In genomic region chr2:54589340-54590215, GRCh38 we compare ENCODE assay signal across 8 cellular contexts.
DNase-seq lines count a peak whose midpoint lies in the region; ATAC-seq and TF ChIP-seq lines count a peak whose summit lies in the region.

No MANE protein-coding gene starts in this region.

- WGBS in GM23248 (ENCODE audit: low coverage in 1 of 2, low lambda C conversion rate in 2 of 2, missing lambda C conversion rate in 2 of 2), 2 experiments: 94 to 97% methylated on average over 7 of the region's 7 CpGs
- WGBS in ovary, 3 donors: 46 to 57% (median 54%) methylated on average over 7 of the region's 7 CpGs

- H3K4me3 Mint-ChIP-seq in natural killer cell treated with Interleukin-12 subunit alpha and Interleukin-12 subunit beta and Interleukin-15 and Interleukin-18, amount 100 ng/mL, for 72 hours: peak overlapping the region; percentile 19

- no peak overlapping the region for H3K4me3 ChIP-seq in GM23248
- H3K4me3 ChIP-seq in ovary: no peak overlapping the region

- peak overlapping the region; percentile 98 for H3K27ac ChIP-seq in KOPT-K1 (ENCODE audit: low read depth, low read length, poor library complexity, severe bottlenecking)
- no peak overlapping the region for H3K27ac ChIP-seq in GM23248
- no peak overlapping the region for H3K27ac ChIP-seq in ovary

- H3K36me3 Mint-ChIP-seq in natural killer cell treated with Interleukin-12 subunit alpha and Interleukin-12 subunit beta and Interleukin-15 and Interleukin-18, amount 100 ng/mL, for 72 hours: no peaks in the 10 kb centered on the region

- H3K4me1 ChIP-seq in GM23248 (ENCODE audit: insufficient read depth) (peaks cover 14% of the 10 kb centered on the region), ovary (ENCODE audit: insufficient read depth) (peaks cover 9% of the 10 kb centered on the region)

- peaks cover 32 to 41% of the 10 kb centered on the region in 2 donors for H3K4me1 Mint-ChIP-seq in natural killer cell treated with Interleukin-12 subunit alpha and Interleukin-12 subunit beta and Interleukin-15 and Interleukin-18, amount 100 ng/mL, for 72 hours (ENCODE audit: low read depth in 2 of 2)

- H3F3A ChIP-seq in GM23248 (ENCODE audit: insufficient read depth): 0 out of 2 replicates have a peak, but pooled peaks cover 10% of the 10 kb centered on the region

- peaks cover 0 to 3% of the 10 kb centered on the region in 2 donors for H3K27me3 Mint-ChIP-seq in natural killer cell treated with Interleukin-12 subunit alpha and Interleukin-12 subunit beta and Interleukin-15 and Interleukin-18, amount 100 ng/mL, for 72 hours

- no peak overlapping the region for H3K4me2 ChIP-seq in GM23248 (ENCODE audit: unreplicated experiment)

- TF ChIP-seq CTCF in ovary (IDR thresholded peaks at IDR 0.05): no peak

- no peak for TF ChIP-seq POLR2A in ovary (IDR thresholded peaks at IDR 0.05)

- H3K79me2 ChIP-seq in GM23248 (ENCODE audit: insufficient read depth): peaks cover 99% of the 10 kb centered on the region

- intact Hi-C loops in ovary (cut with DNase I): no loop called here

- no peaks in the 10 kb centered on the region for H3K9me3 ChIP-seq in KOPT-K1 (ENCODE audit: insufficient read depth, low read length, poor library complexity, severe bottlenecking)
- H3K9me3 ChIP-seq in GM23248 (ENCODE audit: low read depth): no peaks in the 10 kb centered on the region
- H3K9me3 ChIP-seq in ovary: no peaks in the 10 kb centered on the region

- no peaks in the 10 kb centered on the region for H3K9me3 Mint-ChIP-seq in natural killer cell treated with Interleukin-12 subunit alpha and Interleukin-12 subunit beta and Interleukin-15 and Interleukin-18, amount 100 ng/mL, for 72 hours

- peak in 5 of 6 experiments; percentile 35 to 55 (median 39) for DNase-seq in stimulated activated naive CD4-positive, alpha-beta T cell (lab: John Stamatoyannopoulos, UW)
- no peak for DNase-seq in stimulated activated naive CD4-positive, alpha-beta T cell treated with Interleukin-2 at 50 U/mL for 16 hours (lab: John Stamatoyannopoulos, UW)
- DNase-seq in dermis blood vessel endothelial cell: peak; percentile 97
- no peak for DNase-seq in natural killer cell treated with Interleukin-12 subunit alpha and Interleukin-12 subunit beta and Interleukin-15 and Interleukin-18, amount 100 ng/mL, for 72 hours (ENCODE audit: low spot score)
- no peak for DNase-seq in GM23248
- DNase-seq in ovary: no peak
- DNase-seq in GM19238 (ENCODE audit: insufficient read length, low spot score): no peak

- peaks cover 3% of the 10 kb centered on the region; the same call in 1 of the 2 replicates for H3K36me3 ChIP-seq in KOPT-K1 (ENCODE audit: insufficient read depth, low read length)
- no peaks in the 10 kb centered on the region for H3K36me3 ChIP-seq in GM23248 (ENCODE audit: low read depth)
- H3K36me3 ChIP-seq in ovary: no peaks in the 10 kb centered on the region

- H3K27me3 ChIP-seq in GM23248 (replicated peaks; ENCODE audit: insufficient read depth): no peaks in the 10 kb centered on the region
- no peaks in the 10 kb centered on the region for H3K27me3 ChIP-seq in ovary

- ATAC-seq in natural killer cell treated with Interleukin-12 subunit alpha and Interleukin-12 subunit beta and Interleukin-15 and Interleukin-18, amount 100 ng/mL, for 72 hours: peak; percentile 73 to 76

- in situ Hi-C loops in GM23248 (cut with MboI): no loop called here

- H2AFZ ChIP-seq in GM23248: no peak overlapping the region

- H3K9ac ChIP-seq in GM23248: no peak overlapping the region

- H3K9me2 ChIP-seq in GM23248 (ENCODE audit: insufficient read depth): no peaks in the 10 kb centered on the region

- no peak for TF ChIP-seq EP300 in ovary (IDR thresholded peaks at IDR 0.05)

- peak overlapping the region; percentile 59 to 65 for H3K27ac Mint-ChIP-seq in natural killer cell treated with Interleukin-12 subunit alpha and Interleukin-12 subunit beta and Interleukin-15 and Interleukin-18, amount 100 ng/mL, for 72 hours

- peaks cover 16% of the 10 kb centered on the region; the same call in 1 of the 2 replicates for H4K20me1 ChIP-seq in GM23248 (ENCODE audit: insufficient read depth)

Comparison
In these comparisons a context has a peak if more than half of its experiments do, and no peak if none do; other contexts are left out.
1. DNase-seq: peak in stimulated activated naive CD4-positive, alpha-beta T cell (5 of 6) and dermis blood vessel endothelial cell (single experiment); none in stimulated activated naive CD4-positive, alpha-beta T cell treated with Interleukin-2 at 50 U/mL for 16 hours (single experiment), natural killer cell treated with Interleukin-12 subunit alpha and Interleukin-12 subunit beta and Interleukin-15 and Interleukin-18, amount 100 ng/mL, for 72 hours (single experiment), GM23248 (single experiment), ovary (0 of 5) and GM19238 (single experiment).